In genomic region chr9:18255158-18255629, GRCh38 we compare ENCODE assay signal across 8 cellular contexts.
DNase-seq lines count a peak whose midpoint lies in the region; ATAC-seq and TF ChIP-seq lines count a peak whose summit lies in the region.

No MANE protein-coding gene starts in this region.

- H3K9ac ChIP-seq in DND-41 (ENCODE audit: low read depth, low read length) = no peak overlapping the region
- no peak overlapping the region for H3K9ac ChIP-seq in IMR-90 (ENCODE audit: low read depth, low read length)

- peak; percentile 87 for TF ChIP-seq CTCF in DND-41 (IDR thresholded peaks at IDR 0.05; ENCODE audit: borderline replicate concordance, extremely low read depth, low read length, poor library complexity, severe bottlenecking)
- TF ChIP-seq CTCF in IMR-90 (conservative IDR thresholded peaks at IDR 0.05; ENCODE audit: low read depth, low read length) = peak; percentile 93
- TF ChIP-seq CTCF in PC-9 (conservative IDR thresholded peaks at IDR 0.05) = peak; percentile 92
- TF ChIP-seq CTCF in fibroblast of the aortic adventitia (IDR thresholded peaks at IDR 0.05; ENCODE audit: insufficient read depth, low read length) = peak; percentile 90

- peak; percentile 91 for ATAC-seq in DND-41 (ENCODE audit: insufficient read depth, low read depth)
- ATAC-seq in GM21619 (IDR thresholded peaks at IDR 0.05; ENCODE audit: unreplicated experiment) = peak; percentile 96
- ATAC-seq in IMR-90 (ENCODE audit: low read depth) = peak; percentile 97

- no peaks in the 10 kb centered on the region for H3F3A ChIP-seq in PC-9 (ENCODE audit: insufficient read depth, low read depth)

- WGBS in IMR-90 (ENCODE audit: extremely low coverage in 2 of 2, insufficient read length in 1 of 2), 2 experiments = no CpG with 5 or more reads among the region's 9 CpGs

- intact Hi-C loops in IMR-90 (cut with micrococcal nuclease) (loop anchor here (1.0 to 10.0 kb wide), 9 partner anchors 183 to 1202 kb away; no protein-coding TSS in a partner anchor), PC-9 (cut with micrococcal nuclease; ENCODE audit: unreplicated experiment) (loop anchor here (1.0 to 5.0 kb wide), 2 partner anchors 187 to 773 kb away; no protein-coding TSS in a partner anchor)

- H3K4me1 ChIP-seq in DND-41 (ENCODE audit: insufficient read depth, low read length) = no peaks in the 10 kb centered on the region
- no peaks in the 10 kb centered on the region for H3K4me1 ChIP-seq in IMR-90 (ENCODE audit: control insufficient read depth, insufficient read depth, low read length)
- H3K4me1 ChIP-seq in PC-9 (replicated peaks; ENCODE audit: insufficient read depth) = no peaks in the 10 kb centered on the region
- H3K4me1 ChIP-seq in neuron (ENCODE audit: insufficient read depth, low read length) = peaks cover 3% of the 10 kb centered on the region

- H3K36me3 ChIP-seq in DND-41 (ENCODE audit: insufficient read depth, low read length) = no peaks in the 10 kb centered on the region
- H3K36me3 ChIP-seq in IMR-90 (ENCODE audit: control insufficient read depth, insufficient read depth, low read length) = no peaks in the 10 kb centered on the region
- H3K36me3 ChIP-seq in PC-9 (ENCODE audit: low read depth) = no peaks in the 10 kb centered on the region
- H3K36me3 ChIP-seq in neuron (ENCODE audit: insufficient read depth, low read length) = no peaks in the 10 kb centered on the region

- no peaks in the 10 kb centered on the region for H4K20me1 ChIP-seq in DND-41 (ENCODE audit: insufficient read depth, low read length)
- no peaks in the 10 kb centered on the region for H4K20me1 ChIP-seq in IMR-90 (ENCODE audit: insufficient read depth, low read length)
- no peaks in the 10 kb centered on the region for H4K20me1 ChIP-seq in PC-9 (ENCODE audit: insufficient read depth)

- no peak overlapping the region for H2BK120ac ChIP-seq in IMR-90 (ENCODE audit: low read depth, low read length)

- no peak overlapping the region for H4K91ac ChIP-seq in IMR-90 (ENCODE audit: insufficient read depth, low read depth, low read length)

- POLR2A ChIA-PET in IMR-90 (lab: Charles Lee; ENCODE audit: unreplicated experiment) = no interaction called here
- POLR2A ChIA-PET in PC-9 (lab: Charles Lee; ENCODE audit: unreplicated experiment) = interaction anchor here (0.6 kb wide), 1 partner anchor 260 kb away, joined by 4 read pairs; no protein-coding TSS in a partner anchor

- CTCF ChIA-PET in IMR-90 (lab: Yijun Ruan, JAX) (interaction anchor here (0.5 to 2.4 kb wide), 33 partner anchors 8 to 1826 kb away, joined by 3 to 21 read pairs (median 3); no protein-coding TSS in a partner anchor), PC-9 (lab: Charles Lee) (interaction anchor here (0.7 to 1.2 kb wide), 6 partner anchors 141 to 774 kb away, joined by 3 to 6 read pairs (median 4); no protein-coding TSS in a partner anchor)

- in situ Hi-C loops in IMR-90 (cut with MboI; ENCODE audit: low sequenced_read_pairs) = loop anchor here (5.0 to 25.0 kb wide), 3 partner anchors 190 to 907 kb away; no protein-coding TSS in a partner anchor

- H2AK9ac ChIP-seq in IMR-90 (replicated peaks; ENCODE audit: low read depth, low read length, poor library complexity) = no peak overlapping the region

- BruUV-seq in IMR-90 (replicated peaks; lab: Mats Ljungman, UMichigan) (no TSS peak), PC-9 (replicated peaks; lab: Mats Ljungman, UMichigan) (no TSS peak)

- H3K9me1 ChIP-seq in IMR-90 (ENCODE audit: insufficient read depth, low read length) = no peaks in the 10 kb centered on the region

- H3K4me2 ChIP-seq in DND-41 (ENCODE audit: insufficient read depth, low read length) (no peak overlapping the region), IMR-90 (ENCODE audit: low read depth, low read length) (no peak overlapping the region), PC-9 (no peak overlapping the region)

- TF ChIP-seq RAD21 in IMR-90 (IDR thresholded peaks at IDR 0.05; ENCODE audit: low read length) = peak; percentile 97

- H3K79me2 ChIP-seq in DND-41 (ENCODE audit: insufficient read depth, low read length) (no peaks in the 10 kb centered on the region), PC-9 (ENCODE audit: low read depth) (no peaks in the 10 kb centered on the region)

- no peak overlapping the region for H4K5ac ChIP-seq in IMR-90 (ENCODE audit: low read depth, low read length)

- DNase-seq in DND-41 = peak; percentile 64
- DNase-seq in IMR-90 = peak; percentile 87
- DNase-seq in PC-9 = peak in 1 of 2 experiments; percentile 52
- DNase-seq in activated T-cell treated with anti-CD3 and anti-CD28 coated beads, Interleukin-2, amount 50 U/mL, for 48 hours = peak; percentile 72 to 77
- DNase-seq in fibroblast of the aortic adventitia (ENCODE audit: low read depth) = peak; percentile 93
- peak in 47 of 49 donors; percentile 0 to 83 (median 61) for DNase-seq in substantia nigra (lab: John Stamatoyannopoulos, UW)

- H3K79me1 ChIP-seq in IMR-90 (ENCODE audit: low read depth in 1 of 2, low read length in 2 of 2) = no peaks in the 10 kb centered on the region

- no peak overlapping the region for H3K4ac ChIP-seq in IMR-90 (ENCODE audit: low read depth, low read length)

- H3K18ac ChIP-seq in IMR-90 (ENCODE audit: low read depth, low read length) = no peak overlapping the region

- no peak overlapping the region for H3K4me3 ChIP-seq in DND-41 (ENCODE audit: low read depth in 1 of 2, low read length in 2 of 2)
- H3K4me3 ChIP-seq in IMR-90 (ENCODE audit: insufficient read depth, low read depth, low read length) = no peak overlapping the region
- no peak overlapping the region for H3K4me3 ChIP-seq in PC-9
- H3K4me3 ChIP-seq in fibroblast of the aortic adventitia (ENCODE audit: low read depth, low read length) = no peak overlapping the region
- H3K4me3 ChIP-seq in neuron (ENCODE audit: low read length) = no peak overlapping the region

- no peak overlapping the region for H3K56ac ChIP-seq in IMR-90 (ENCODE audit: extremely low read depth, insufficient read depth, low read length)

- no peak overlapping the region for H2BK5ac ChIP-seq in IMR-90 (ENCODE audit: low read depth, low read length, poor library complexity, severe bottlenecking)

- peaks cover 6% of the 10 kb centered on the region for H3K27me3 ChIP-seq in DND-41 (ENCODE audit: insufficient read depth, low read length, poor library complexity)
- H3K27me3 ChIP-seq in IMR-90 (ENCODE audit: control insufficient read depth, insufficient read depth, low read length) = no peaks in the 10 kb centered on the region
- H3K27me3 ChIP-seq in PC-9 (ENCODE audit: insufficient read depth, low read depth) = no peaks in the 10 kb centered on the region
- H3K27me3 ChIP-seq in neuron (ENCODE audit: insufficient read depth, low read length) = no peaks in the 10 kb centered on the region

- no peak overlapping the region for H2AFZ ChIP-seq in DND-41 (ENCODE audit: low read depth, low read length)
- H2AFZ ChIP-seq in IMR-90 (replicated peaks; ENCODE audit: low read length, poor library complexity) = no peak overlapping the region
- no peak overlapping the region for H2AFZ ChIP-seq in PC-9
- H2AFZ ChIP-seq in neuron (ENCODE audit: low read depth, low read length) = peak overlapping the region; percentile 14

- no peaks in the 10 kb centered on the region for H3K9me2 ChIP-seq in PC-9 (ENCODE audit: insufficient read depth)

- H3K14ac ChIP-seq in IMR-90 (replicated peaks; ENCODE audit: low read depth, low read length) = no peak overlapping the region

- no peak overlapping the region for H3K23ac ChIP-seq in IMR-90 (ENCODE audit: low read depth, low read length)

- H3K9me3 ChIP-seq in DND-41 (ENCODE audit: insufficient read depth, low read length, severe bottlenecking) (no peaks in the 10 kb centered on the region), IMR-90 (ENCODE audit: control insufficient read depth, insufficient read depth, low read length) (no peaks in the 10 kb centered on the region), PC-9 (ENCODE audit: insufficient read depth, low read depth) (no peaks in the 10 kb centered on the region), neuron (ENCODE audit: low read length) (no peaks in the 10 kb centered on the region)

- dilution Hi-C loops in IMR-90 (cut with HindIII; ENCODE audit: low sequenced_read_pairs, unreplicated experiment) = no loop called here

- H2BK15ac ChIP-seq in IMR-90 (ENCODE audit: low read depth, low read length) = no peak overlapping the region

- H3K27ac ChIP-seq in DND-41 (ENCODE audit: low read length) (no peak overlapping the region), IMR-90 (ENCODE audit: insufficient read depth, low read length) (no peak overlapping the region), PC-9 (no peak overlapping the region), substantia nigra (ENCODE audit: low read depth, low read length, poor library complexity, severe bottlenecking) (no peak overlapping the region)

- H2AK5ac ChIP-seq in IMR-90 (ENCODE audit: low read depth, low read length) = no peak overlapping the region

- peak; percentile 55; the same call in 1 of the 2 replicates for TF ChIP-seq POLR2A in IMR-90 (IDR thresholded peaks at IDR 0.05; ENCODE audit: low read depth, low read length)

- H2BK20ac ChIP-seq in IMR-90 (ENCODE audit: low read depth, low read length) = no peak overlapping the region

- H4K8ac ChIP-seq in IMR-90 (ENCODE audit: low read depth in 2 of 2, low read length in 2 of 2) = no peak overlapping the region

TF ChIP-seq in IMR-90, 13 proteins besides CTCF, POLR2A, EP300 and RAD21:
- TF ChIP-seq FOS (IDR thresholded peaks at IDR 0.05; ENCODE audit: low read depth, low read length) (no peak), CEBPB (IDR thresholded peaks at IDR 0.05; ENCODE audit: low read depth, low read length) (no peak), BHLHE40 (IDR thresholded peaks at IDR 0.05; ENCODE audit: low read depth, low read length) (peak; percentile 23; the same call in 1 of the 2 replicates), SMC3 (IDR thresholded peaks at IDR 0.05; ENCODE audit: low read depth, low read length) (peak; percentile 98), CHD1 (IDR thresholded peaks at IDR 0.05; ENCODE audit: low read depth, low read length) (no peak), NFE2L2 (IDR thresholded peaks at IDR 0.05; ENCODE audit: low read depth, low read length) (no peak)
- TF ChIP-seq, protein P1, sequence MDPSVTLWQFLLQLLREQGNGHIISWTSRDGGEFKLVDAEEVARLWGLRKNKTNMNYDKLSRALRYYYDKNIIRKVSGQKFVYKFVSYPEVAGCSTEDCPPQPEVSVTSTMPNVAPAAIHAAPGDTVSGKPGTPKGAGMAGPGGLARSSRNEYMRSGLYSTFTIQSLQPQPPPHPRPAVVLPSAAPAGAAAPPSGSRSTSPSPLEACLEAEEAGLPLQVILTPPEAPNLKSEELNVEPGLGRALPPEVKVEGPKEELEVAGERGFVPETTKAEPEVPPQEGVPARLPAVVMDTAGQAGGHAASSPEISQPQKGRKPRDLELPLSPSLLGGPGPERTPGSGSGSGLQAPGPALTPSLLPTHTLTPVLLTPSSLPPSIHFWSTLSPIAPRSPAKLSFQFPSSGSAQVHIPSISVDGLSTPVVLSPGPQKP (IDR thresholded peaks at IDR 0.05; ENCODE audit: borderline replicate concordance, low read depth, low read length) = no peak
TF ChIP-seq in IMR-90: peak in this region for 2.
